Comparison of ENCODE assay signal across 8 cellular contexts in genomic region chr1:171801395-171801990, GRCh38. TPM values are rescaled to one million over a fixed set of nuclear protein-coding genes. Genes with fewer than 3 reads are reported as not detected.
DNase-seq lines count a peak whose midpoint lies in the region; ATAC-seq and TF ChIP-seq lines count a peak whose summit lies in the region.

No MANE protein-coding gene starts in this region.

- H3K27ac Mint-ChIP-seq in activated CD4-positive, alpha-beta T cell treated with anti-CD3 and anti-CD28 coated beads for 36 hours, result no peak overlapping the region
- no peak overlapping the region for H3K27ac Mint-ChIP-seq in progenitor cell of endocrine pancreas

- CTCF ChIA-PET in activated CD4-positive, alpha-beta T cell treated with anti-CD3 and anti-CD28 coated beads for 36 hours (lab: Charles Lee), result interaction anchor here (0.7 to 11.9 kb wide), 35 partner anchors 8 to 1063 kb away, joined by 3 to 184 read pairs (median 4); partner anchors contain the start of gene DNM3

- no peaks in the 10 kb centered on the region for H3K27me3 Mint-ChIP-seq in activated CD4-positive, alpha-beta T cell treated with anti-CD3 and anti-CD28 coated beads for 36 hours
- no peaks in the 10 kb centered on the region for H3K27me3 Mint-ChIP-seq in progenitor cell of endocrine pancreas

- TF ChIP-seq EP300 in gastroesophageal sphincter (IDR thresholded peaks at IDR 0.05), result no peak

- peaks cover 0 to 24% of the 10 kb centered on the region in 2 donors for H3K36me3 ChIP-seq in gastroesophageal sphincter

- H3K36me3 Mint-ChIP-seq in activated CD4-positive, alpha-beta T cell treated with anti-CD3 and anti-CD28 coated beads for 36 hours (ENCODE audit: low read depth), result peaks cover 12% of the 10 kb centered on the region
- no peaks in the 10 kb centered on the region for H3K36me3 Mint-ChIP-seq in progenitor cell of endocrine pancreas (ENCODE audit: insufficient read depth)

- peaks cover 0 to 5% (median 0%) of the 10 kb centered on the region in 3 donors for H3K4me1 ChIP-seq in gastroesophageal sphincter

- H3K9me3 Mint-ChIP-seq in activated CD4-positive, alpha-beta T cell treated with anti-CD3 and anti-CD28 coated beads for 36 hours (ENCODE audit: low read depth), result no peaks in the 10 kb centered on the region
- H3K9me3 Mint-ChIP-seq in progenitor cell of endocrine pancreas (ENCODE audit: low read depth), result no peaks in the 10 kb centered on the region

- H3K4me1 Mint-ChIP-seq in activated CD4-positive, alpha-beta T cell treated with anti-CD3 and anti-CD28 coated beads for 36 hours, result peaks cover 4% of the 10 kb centered on the region
- H3K4me1 Mint-ChIP-seq in progenitor cell of endocrine pancreas (ENCODE audit: low read depth), result no peaks in the 10 kb centered on the region

- no peak overlapping the region for H3K27ac ChIP-seq in gastroesophageal sphincter

- WGBS in gastroesophageal sphincter (ENCODE audit: low coverage in 1 of 2), 2 donors, result 8% methylated on average over 3 of the region's 3 CpGs

- H3K4me3 Mint-ChIP-seq in activated CD4-positive, alpha-beta T cell treated with anti-CD3 and anti-CD28 coated beads for 36 hours, result no peak overlapping the region
- no peak overlapping the region for H3K4me3 Mint-ChIP-seq in progenitor cell of endocrine pancreas (ENCODE audit: low read depth)

- POLR2A ChIA-PET in activated CD4-positive, alpha-beta T cell treated with anti-CD3 and anti-CD28 coated beads for 36 hours (lab: Charles Lee), result no interaction called here

- H3K4me3 ChIP-seq in gastroesophageal sphincter, result no peak overlapping the region

- no peaks in the 10 kb centered on the region for H3K27me3 ChIP-seq in gastroesophageal sphincter

- no peaks in the 10 kb centered on the region for H3K9me3 ChIP-seq in gastroesophageal sphincter

- TF ChIP-seq POLR2A in gastroesophageal sphincter (IDR thresholded peaks at IDR 0.05), result no peak

- TF ChIP-seq CTCF in gastroesophageal sphincter (IDR thresholded peaks at IDR 0.05), result peak; percentile 57 to 80 (median 68)
- TF ChIP-seq CTCF in progenitor cell of endocrine pancreas (IDR thresholded peaks at IDR 0.05; ENCODE audit: unreplicated experiment), result peak; percentile 84

- ATAC-seq in activated CD4-positive, alpha-beta T cell treated with anti-CD3 and anti-CD28 coated beads for 36 hours, result peak; percentile 57
- peak; percentile 52 for ATAC-seq in gastroesophageal sphincter
- no peak for ATAC-seq in HG03139 (IDR thresholded peaks at IDR 0.05; ENCODE audit: unreplicated experiment)

- no peak for DNase-seq in activated CD4-positive, alpha-beta T cell treated with anti-CD3 and anti-CD28 coated beads for 36 hours
- no peak for DNase-seq in activated CD4-positive, alpha-beta T cell treated with anti-CD3 and anti-CD28 coated beads for 48 hours
- peak; percentile 42 for DNase-seq in NCI-H1048 (lab: John Stamatoyannopoulos, UW)
- peak; percentile 67 for DNase-seq in SW480 (ENCODE audit: low spot score)
- no peak for DNase-seq in progenitor cell of endocrine pancreas (ENCODE audit: low spot score, unreplicated experiment)
- no peak for DNase-seq in activated CD4-positive, alpha-beta T cell treated with anti-CD3 and anti-CD28 coated beads, Interleukin-2, amount 50 U/mL, for 1 hour

- intact Hi-C loops in activated CD4-positive, alpha-beta T cell treated with anti-CD3 and anti-CD28 coated beads for 36 hours (cut with DNase I, micrococcal nuclease), result loop anchor here (1.0 to 10.0 kb wide), 3 partner anchors 49 to 623 kb away; partner anchors contain the start of gene C1orf105 (in 1 of the 2)

RNA-seq across cellular contexts. Expression of gene METTL13, which starts 20.0 kb away (rescaled TPM):
- total RNA-seq in activated CD4-positive, alpha-beta T cell treated with anti-CD3 and anti-CD28 coated beads for 36 hours, result 10 to 100 TPM; 41.1 to 52.9 TPM
- 10 to 100 TPM; 14.1 to 30.4 (median 15.7) TPM for total RNA-seq in gastroesophageal sphincter
- 30.8 and 32.7 TPM in 2 replicates for total RNA-seq in progenitor cell of endocrine pancreas

RNA-seq across cellular contexts. Expression of gene DNM3, which starts 39.8 kb away (rescaled TPM):
- 1 to 10 TPM; 1.1 to 1.4 TPM for total RNA-seq in activated CD4-positive, alpha-beta T cell treated with anti-CD3 and anti-CD28 coated beads for 36 hours
- total RNA-seq in gastroesophageal sphincter (1 to 10 TPM; 1.9 to 5.0 (median 3.9) TPM), progenitor cell of endocrine pancreas (0.48 and 1.1 TPM in 2 replicates)

RNA-seq across cellular contexts. Expression of gene VAMP4, which starts 59.6 kb away (rescaled TPM):
- total RNA-seq in activated CD4-positive, alpha-beta T cell treated with anti-CD3 and anti-CD28 coated beads for 36 hours, result 10 to 100 TPM in 1 of 2 experiments, 1 to 10 TPM in 1; 9.7 to 11.6 TPM
- total RNA-seq in gastroesophageal sphincter, result 10 to 100 TPM; 16.3 to 37.5 (median 20.0) TPM
- 8.9 and 10.1 TPM in 2 replicates for total RNA-seq in progenitor cell of endocrine pancreas

Comparison
In these comparisons a context has a peak if more than half of its experiments do, and no peak if none do; other contexts are left out.
1. DNase-seq: peak in NCI-H1048 (single experiment) and SW480 (single experiment); none in activated CD4-positive, alpha-beta T cell treated with anti-CD3 and anti-CD28 coated beads for 36 hours (single experiment), activated CD4-positive, alpha-beta T cell treated with anti-CD3 and anti-CD28 coated beads for 48 hours (single experiment), progenitor cell of endocrine pancreas (single experiment) and activated CD4-positive, alpha-beta T cell treated with anti-CD3 and anti-CD28 coated beads, Interleukin-2, amount 50 U/mL, for 1 hour (single experiment).